Comparison of ENCODE assay signal across 8 cellular contexts in genomic region chr12:105196090-105196489, GRCh38.
"Had no signal": no experiment of that assay in that cellular context is flagged by ENCODE, and none has a peak within 500 bp of the region (broad histone marks: within the 10 kb centered on the region; RNA-seq: fewer than 3 reads in every experiment).

No MANE protein-coding gene starts in this region.

- H3K9me3 ChIP-seq: HAP-1 had no signal

- H3K4me3 Mint-ChIP-seq: IgD-negative memory B cell had no signal

- FAIRE-seq: HTR-8/SVneo had no signal

- H3K9me3 Mint-ChIP-seq: IgD-negative memory B cell had no signal

- H3K27me3 Mint-ChIP-seq: IgD-negative memory B cell had no signal

- H3K27ac ChIP-seq: GM23248 had no signal

- H3K4me3 ChIP-seq: GM23248, HAP-1 had no signal

- H3K4me1 ChIP-seq: HAP-1 had no signal

- H2AFZ ChIP-seq: GM23248 had no signal

- H3K9ac ChIP-seq: GM23248 had no signal

- DNase-seq: GM23248, GOT3, H7, KBM-7 had no signal

- ATAC-seq: HCT116 had no signal
